1 cellular context compared by ENCODE assay signal in the genomic region with DNA sequence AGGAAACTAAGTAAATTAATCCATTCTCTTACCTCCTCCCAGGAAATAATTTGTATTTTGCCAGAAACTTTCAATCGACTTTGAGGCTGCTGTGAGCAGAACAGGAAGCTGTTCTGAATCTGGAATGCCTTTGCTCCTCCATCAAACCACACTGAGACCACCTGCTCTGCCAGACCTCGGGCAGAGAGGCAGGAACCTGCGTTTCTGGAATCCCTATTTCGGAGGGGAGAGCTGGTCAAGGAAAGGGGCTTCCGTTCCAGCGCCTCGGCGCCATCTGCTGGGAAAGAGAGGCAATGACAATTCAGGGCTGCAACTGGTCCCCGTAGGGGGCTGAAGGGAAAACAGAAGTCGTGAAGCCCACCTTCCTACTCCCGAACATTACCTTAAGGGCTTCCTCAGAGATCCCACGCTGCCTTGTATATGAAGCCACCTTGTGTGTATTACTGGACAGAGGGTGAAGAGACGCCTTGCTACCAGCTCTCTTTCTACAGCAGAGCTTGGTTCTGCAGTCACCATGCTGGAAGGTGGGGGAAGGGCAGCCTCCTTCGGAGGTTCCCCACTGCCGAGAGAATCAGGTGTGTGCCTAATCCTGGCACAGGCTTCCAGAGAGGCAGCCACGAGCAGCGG.
A peak's percentile ranks its signal among the peaks of the same experiment; 100 is the strongest.
TF ChIP-seq lines count a peak whose summit lies in the region.

No MANE protein-coding gene starts in this region.

TF ChIP-seq in K562, 482 proteins besides CTCF, POLR2A, EP300 and RAD21 (continued from another document and continues in another):
- no peak for TF ChIP-seq FOXJ3 (CRISPR knock-in tag; IDR thresholded peaks at IDR 0.05)
- TF ChIP-seq XRCC5 (IDR thresholded peaks at IDR 0.05; ENCODE audit: low read depth, low read length): peak; percentile 73; the same call in 1 of the 2 replicates
- TF ChIP-seq TOE1 (IDR thresholded peaks at IDR 0.05; ENCODE audit: borderline replicate concordance): peak; percentile 34; the same call in 1 of the 2 replicates
- no peak for TF ChIP-seq TOE1 (CRISPR knock-in tag; IDR thresholded peaks at IDR 0.05; ENCODE audit: borderline replicate concordance, low read depth)
- no peak for TF ChIP-seq POLR3A (IDR thresholded peaks at IDR 0.05; ENCODE audit: borderline replicate concordance, extremely low read depth, insufficient read depth, insufficient read length)
- no peak for TF ChIP-seq ZFP36 (IDR thresholded peaks at IDR 0.05; ENCODE audit: low read depth, low read length, partially characterized antibody)
- TF ChIP-seq CTBP1 (IDR thresholded peaks at IDR 0.05; ENCODE audit: borderline replicate concordance): peak; percentile 68
- TF ChIP-seq HDAC8 (tag; IDR thresholded peaks at IDR 0.05): peak; percentile 19; the same call in 1 of the 2 replicates
- TF ChIP-seq, protein P1, sequence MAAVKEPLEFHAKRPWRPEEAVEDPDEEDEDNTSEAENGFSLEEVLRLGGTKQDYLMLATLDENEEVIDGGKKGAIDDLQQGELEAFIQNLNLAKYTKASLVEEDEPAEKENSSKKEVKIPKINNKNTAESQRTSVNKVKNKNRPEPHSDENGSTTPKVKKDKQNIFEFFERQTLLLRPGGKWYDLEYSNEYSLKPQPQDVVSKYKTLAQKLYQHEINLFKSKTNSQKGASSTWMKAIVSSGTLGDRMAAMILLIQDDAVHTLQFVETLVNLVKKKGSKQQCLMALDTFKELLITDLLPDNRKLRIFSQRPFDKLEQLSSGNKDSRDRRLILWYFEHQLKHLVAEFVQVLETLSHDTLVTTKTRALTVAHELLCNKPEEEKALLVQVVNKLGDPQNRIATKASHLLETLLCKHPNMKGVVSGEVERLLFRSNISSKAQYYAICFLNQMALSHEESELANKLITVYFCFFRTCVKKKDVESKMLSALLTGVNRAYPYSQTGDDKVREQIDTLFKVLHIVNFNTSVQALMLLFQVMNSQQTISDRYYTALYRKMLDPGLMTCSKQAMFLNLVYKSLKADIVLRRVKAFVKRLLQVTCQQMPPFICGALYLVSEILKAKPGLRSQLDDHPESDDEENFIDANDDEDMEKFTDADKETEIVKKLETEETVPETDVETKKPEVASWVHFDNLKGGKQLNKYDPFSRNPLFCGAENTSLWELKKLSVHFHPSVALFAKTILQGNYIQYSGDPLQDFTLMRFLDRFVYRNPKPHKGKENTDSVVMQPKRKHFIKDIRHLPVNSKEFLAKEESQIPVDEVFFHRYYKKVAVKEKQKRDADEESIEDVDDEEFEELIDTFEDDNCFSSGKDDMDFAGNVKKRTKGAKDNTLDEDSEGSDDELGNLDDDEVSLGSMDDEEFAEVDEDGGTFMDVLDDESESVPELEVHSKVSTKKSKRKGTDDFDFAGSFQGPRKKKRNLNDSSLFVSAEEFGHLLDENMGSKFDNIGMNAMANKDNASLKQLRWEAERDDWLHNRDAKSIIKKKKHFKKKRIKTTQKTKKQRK (IDR thresholded peaks at IDR 0.05; ENCODE audit: borderline replicate concordance, low read depth, low read length): no peak
- TF ChIP-seq, protein P2, sequence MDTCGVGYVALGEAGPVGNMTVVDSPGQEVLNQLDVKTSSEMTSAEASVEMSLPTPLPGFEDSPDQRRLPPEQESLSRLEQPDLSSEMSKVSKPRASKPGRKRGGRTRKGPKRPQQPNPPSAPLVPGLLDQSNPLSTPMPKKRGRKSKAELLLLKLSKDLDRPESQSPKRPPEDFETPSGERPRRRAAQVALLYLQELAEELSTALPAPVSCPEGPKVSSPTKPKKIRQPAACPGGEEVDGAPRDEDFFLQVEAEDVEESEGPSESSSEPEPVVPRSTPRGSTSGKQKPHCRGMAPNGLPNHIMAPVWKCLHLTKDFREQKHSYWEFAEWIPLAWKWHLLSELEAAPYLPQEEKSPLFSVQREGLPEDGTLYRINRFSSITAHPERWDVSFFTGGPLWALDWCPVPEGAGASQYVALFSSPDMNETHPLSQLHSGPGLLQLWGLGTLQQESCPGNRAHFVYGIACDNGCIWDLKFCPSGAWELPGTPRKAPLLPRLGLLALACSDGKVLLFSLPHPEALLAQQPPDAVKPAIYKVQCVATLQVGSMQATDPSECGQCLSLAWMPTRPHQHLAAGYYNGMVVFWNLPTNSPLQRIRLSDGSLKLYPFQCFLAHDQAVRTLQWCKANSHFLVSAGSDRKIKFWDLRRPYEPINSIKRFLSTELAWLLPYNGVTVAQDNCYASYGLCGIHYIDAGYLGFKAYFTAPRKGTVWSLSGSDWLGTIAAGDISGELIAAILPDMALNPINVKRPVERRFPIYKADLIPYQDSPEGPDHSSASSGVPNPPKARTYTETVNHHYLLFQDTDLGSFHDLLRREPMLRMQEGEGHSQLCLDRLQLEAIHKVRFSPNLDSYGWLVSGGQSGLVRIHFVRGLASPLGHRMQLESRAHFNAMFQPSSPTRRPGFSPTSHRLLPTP (IDR thresholded peaks at IDR 0.05; ENCODE audit: borderline replicate concordance, extremely low read depth, insufficient read length): no peak
- TF ChIP-seq ZKSCAN8 (CRISPR knock-in tag; IDR thresholded peaks at IDR 0.05): no peak
- TF ChIP-seq, protein P3, sequence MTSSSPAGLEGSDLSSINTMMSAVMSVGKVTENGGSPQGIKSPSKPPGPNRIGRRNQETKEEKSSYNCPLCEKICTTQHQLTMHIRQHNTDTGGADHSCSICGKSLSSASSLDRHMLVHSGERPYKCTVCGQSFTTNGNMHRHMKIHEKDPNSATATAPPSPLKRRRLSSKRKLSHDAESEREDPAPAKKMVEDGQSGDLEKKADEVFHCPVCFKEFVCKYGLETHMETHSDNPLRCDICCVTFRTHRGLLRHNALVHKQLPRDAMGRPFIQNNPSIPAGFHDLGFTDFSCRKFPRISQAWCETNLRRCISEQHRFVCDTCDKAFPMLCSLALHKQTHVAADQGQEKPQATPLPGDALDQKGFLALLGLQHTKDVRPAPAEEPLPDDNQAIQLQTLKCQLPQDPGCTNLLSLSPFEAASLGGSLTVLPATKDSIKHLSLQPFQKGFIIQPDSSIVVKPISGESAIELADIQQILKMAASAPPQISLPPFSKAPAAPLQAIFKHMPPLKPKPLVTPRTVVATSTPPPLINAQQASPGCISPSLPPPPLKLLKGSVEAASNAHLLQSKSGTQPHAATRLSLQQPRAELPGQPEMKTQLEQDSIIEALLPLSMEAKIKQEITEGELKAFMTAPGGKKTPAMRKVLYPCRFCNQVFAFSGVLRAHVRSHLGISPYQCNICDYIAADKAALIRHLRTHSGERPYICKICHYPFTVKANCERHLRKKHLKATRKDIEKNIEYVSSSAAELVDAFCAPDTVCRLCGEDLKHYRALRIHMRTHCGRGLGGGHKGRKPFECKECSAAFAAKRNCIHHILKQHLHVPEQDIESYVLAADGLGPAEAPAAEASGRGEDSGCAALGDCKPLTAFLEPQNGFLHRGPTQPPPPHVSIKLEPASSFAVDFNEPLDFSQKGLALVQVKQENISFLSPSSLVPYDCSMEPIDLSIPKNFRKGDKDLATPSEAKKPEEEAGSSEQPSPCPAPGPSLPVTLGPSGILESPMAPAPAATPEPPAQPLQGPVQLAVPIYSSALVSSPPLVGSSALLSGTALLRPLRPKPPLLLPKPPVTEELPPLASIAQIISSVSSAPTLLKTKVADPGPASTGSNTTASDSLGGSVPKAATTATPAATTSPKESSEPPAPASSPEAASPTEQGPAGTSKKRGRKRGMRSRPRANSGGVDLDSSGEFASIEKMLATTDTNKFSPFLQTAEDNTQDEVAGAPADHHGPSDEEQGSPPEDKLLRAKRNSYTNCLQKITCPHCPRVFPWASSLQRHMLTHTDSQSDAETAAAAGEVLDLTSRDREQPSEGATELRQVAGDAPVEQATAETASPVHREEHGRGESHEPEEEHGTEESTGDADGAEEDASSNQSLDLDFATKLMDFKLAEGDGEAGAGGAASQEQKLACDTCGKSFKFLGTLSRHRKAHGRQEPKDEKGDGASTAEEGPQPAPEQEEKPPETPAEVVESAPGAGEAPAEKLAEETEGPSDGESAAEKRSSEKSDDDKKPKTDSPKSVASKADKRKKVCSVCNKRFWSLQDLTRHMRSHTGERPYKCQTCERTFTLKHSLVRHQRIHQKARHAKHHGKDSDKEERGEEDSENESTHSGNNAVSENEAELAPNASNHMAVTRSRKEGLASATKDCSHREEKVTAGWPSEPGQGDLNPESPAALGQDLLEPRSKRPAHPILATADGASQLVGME (CRISPR knock-in tag; IDR thresholded peaks at IDR 0.05): 0 out of 2 replicates have a peak, but pooled peaks have one; percentile 26
- no peak for TF ChIP-seq KDM2B (CRISPR knock-in tag; IDR thresholded peaks at IDR 0.05)
- TF ChIP-seq FOXK1 (CRISPR knock-in tag; IDR thresholded peaks at IDR 0.05; ENCODE audit: borderline replicate concordance): no peak
- peak in 1 of 2 experiments; percentile 44; a peak in 1 of 4 replicates for TF ChIP-seq TBL1XR1 (IDR thresholded peaks at IDR 0.05; ENCODE audit: low read length in 2 of 2)
- no peak for TF ChIP-seq PML (IDR thresholded peaks at IDR 0.05; ENCODE audit: low read length)
- no peak for TF ChIP-seq TSC22D4 (tag; IDR thresholded peaks at IDR 0.05)
- TF ChIP-seq SP1 (CRISPR knock-in tag; IDR thresholded peaks at IDR 0.05): peak; percentile 54; the same call in 1 of the 2 replicates
- TF ChIP-seq L3MBTL2 (IDR thresholded peaks at IDR 0.05): peak; percentile 45
- no peak for TF ChIP-seq YY1 (IDR thresholded peaks at IDR 0.05; ENCODE audit: borderline replicate concordance in 1 of 3, control insufficient read depth in 1 of 3, extremely low read depth in 1 of 3, insufficient read depth in 3 of 3, insufficient read length in 1 of 3, insufficient replicate concordance in 2 of 3, low read depth in 1 of 3, low read length in 2 of 3)
- peak; percentile 87; the same call in 1 of the 2 replicates for TF ChIP-seq STAG1 (CRISPR knock-in tag; IDR thresholded peaks at IDR 0.05; ENCODE audit: borderline replicate concordance)
- TF ChIP-seq, protein P4, sequence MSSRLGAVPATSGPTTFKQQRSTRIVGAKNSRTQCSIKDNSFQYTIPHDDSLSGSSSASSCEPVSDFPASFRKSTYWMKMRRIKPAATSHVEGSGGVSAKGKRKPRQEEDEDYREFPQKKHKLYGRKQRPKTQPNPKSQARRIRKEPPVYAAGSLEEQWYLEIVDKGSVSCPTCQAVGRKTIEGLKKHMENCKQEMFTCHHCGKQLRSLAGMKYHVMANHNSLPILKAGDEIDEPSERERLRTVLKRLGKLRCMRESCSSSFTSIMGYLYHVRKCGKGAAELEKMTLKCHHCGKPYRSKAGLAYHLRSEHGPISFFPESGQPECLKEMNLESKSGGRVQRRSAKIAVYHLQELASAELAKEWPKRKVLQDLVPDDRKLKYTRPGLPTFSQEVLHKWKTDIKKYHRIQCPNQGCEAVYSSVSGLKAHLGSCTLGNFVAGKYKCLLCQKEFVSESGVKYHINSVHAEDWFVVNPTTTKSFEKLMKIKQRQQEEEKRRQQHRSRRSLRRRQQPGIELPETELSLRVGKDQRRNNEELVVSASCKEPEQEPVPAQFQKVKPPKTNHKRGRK (tag; IDR thresholded peaks at IDR 0.05): no peak
- TF ChIP-seq KLF16 (IDR thresholded peaks at IDR 0.05): peak; percentile 62; the same call in 1 of the 2 replicates
- TF ChIP-seq ZNF316 (IDR thresholded peaks at IDR 0.05): no peak
- TF ChIP-seq ZNF274 (IDR thresholded peaks at IDR 0.05; ENCODE audit: borderline replicate concordance, low read depth, low read length): no peak
- TF ChIP-seq ZFPM2 (CRISPR knock-in tag; IDR thresholded peaks at IDR 0.05): no peak
- TF ChIP-seq NR2C1 (IDR thresholded peaks at IDR 0.05): no peak
- no peak for TF ChIP-seq NR2C1 (tag; IDR thresholded peaks at IDR 0.05)
- no peak for TF ChIP-seq FOXA1 (IDR thresholded peaks at IDR 0.05; ENCODE audit: borderline replicate concordance)
- TF ChIP-seq MCM3 (IDR thresholded peaks at IDR 0.05): no peak
- TF ChIP-seq BRD9 (IDR thresholded peaks at IDR 0.05; ENCODE audit: low read depth, partially characterized antibody): peak; percentile 39
- TF ChIP-seq GABPB1 (CRISPR knock-in tag; IDR thresholded peaks at IDR 0.05): peak; percentile 74; the same call in 1 of the 2 replicates
- TF ChIP-seq, protein P5, sequence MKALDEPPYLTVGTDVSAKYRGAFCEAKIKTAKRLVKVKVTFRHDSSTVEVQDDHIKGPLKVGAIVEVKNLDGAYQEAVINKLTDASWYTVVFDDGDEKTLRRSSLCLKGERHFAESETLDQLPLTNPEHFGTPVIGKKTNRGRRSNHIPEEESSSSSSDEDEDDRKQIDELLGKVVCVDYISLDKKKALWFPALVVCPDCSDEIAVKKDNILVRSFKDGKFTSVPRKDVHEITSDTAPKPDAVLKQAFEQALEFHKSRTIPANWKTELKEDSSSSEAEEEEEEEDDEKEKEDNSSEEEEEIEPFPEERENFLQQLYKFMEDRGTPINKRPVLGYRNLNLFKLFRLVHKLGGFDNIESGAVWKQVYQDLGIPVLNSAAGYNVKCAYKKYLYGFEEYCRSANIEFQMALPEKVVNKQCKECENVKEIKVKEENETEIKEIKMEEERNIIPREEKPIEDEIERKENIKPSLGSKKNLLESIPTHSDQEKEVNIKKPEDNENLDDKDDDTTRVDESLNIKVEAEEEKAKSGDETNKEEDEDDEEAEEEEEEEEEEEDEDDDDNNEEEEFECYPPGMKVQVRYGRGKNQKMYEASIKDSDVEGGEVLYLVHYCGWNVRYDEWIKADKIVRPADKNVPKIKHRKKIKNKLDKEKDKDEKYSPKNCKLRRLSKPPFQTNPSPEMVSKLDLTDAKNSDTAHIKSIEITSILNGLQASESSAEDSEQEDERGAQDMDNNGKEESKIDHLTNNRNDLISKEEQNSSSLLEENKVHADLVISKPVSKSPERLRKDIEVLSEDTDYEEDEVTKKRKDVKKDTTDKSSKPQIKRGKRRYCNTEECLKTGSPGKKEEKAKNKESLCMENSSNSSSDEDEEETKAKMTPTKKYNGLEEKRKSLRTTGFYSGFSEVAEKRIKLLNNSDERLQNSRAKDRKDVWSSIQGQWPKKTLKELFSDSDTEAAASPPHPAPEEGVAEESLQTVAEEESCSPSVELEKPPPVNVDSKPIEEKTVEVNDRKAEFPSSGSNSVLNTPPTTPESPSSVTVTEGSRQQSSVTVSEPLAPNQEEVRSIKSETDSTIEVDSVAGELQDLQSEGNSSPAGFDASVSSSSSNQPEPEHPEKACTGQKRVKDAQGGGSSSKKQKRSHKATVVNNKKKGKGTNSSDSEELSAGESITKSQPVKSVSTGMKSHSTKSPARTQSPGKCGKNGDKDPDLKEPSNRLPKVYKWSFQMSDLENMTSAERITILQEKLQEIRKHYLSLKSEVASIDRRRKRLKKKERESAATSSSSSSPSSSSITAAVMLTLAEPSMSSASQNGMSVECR (CRISPR knock-in tag; IDR thresholded peaks at IDR 0.05): no peak
- TF ChIP-seq RBM15 (IDR thresholded peaks at IDR 0.05; ENCODE audit: insufficient read depth, low read length): no peak
- TF ChIP-seq NFE2 (IDR thresholded peaks at IDR 0.05; ENCODE audit: low read depth): no peak
- TF ChIP-seq POLR2G (IDR thresholded peaks at IDR 0.05; ENCODE audit: low read depth, low read length): no peak
- TF ChIP-seq CEBPB (tag; IDR thresholded peaks at IDR 0.05): no peak
- TF ChIP-seq CBFA2T3 (IDR thresholded peaks at IDR 0.05): no peak
- TF ChIP-seq TEAD1 (CRISPR knock-in tag; IDR thresholded peaks at IDR 0.05): 0 out of 4 replicates have a peak, but pooled peaks of 1 of the 2 experiments have one; percentile 26
- no peak for TF ChIP-seq ZNF507 (tag; conservative IDR thresholded peaks at IDR 0.05)
- TF ChIP-seq MBD2 (IDR thresholded peaks at IDR 0.05; ENCODE audit: borderline replicate concordance, low read depth): no peak
- TF ChIP-seq KLF6 (CRISPR knock-in tag; IDR thresholded peaks at IDR 0.05; ENCODE audit: borderline replicate concordance): no peak
- no peak for TF ChIP-seq ILK (tag; IDR thresholded peaks at IDR 0.05; ENCODE audit: borderline replicate concordance, low read depth)
- no peak for TF ChIP-seq BDP1 (IDR thresholded peaks at IDR 0.05; ENCODE audit: insufficient read depth, insufficient read length)
- peak; percentile 37; the same call in 1 of the 2 replicates for TF ChIP-seq SPI1 (IDR thresholded peaks at IDR 0.05; ENCODE audit: borderline replicate concordance, low read depth, low read length)
- TF ChIP-seq TFAM (CRISPR knock-in tag; conservative IDR thresholded peaks at IDR 0.05): no peak
- peak; percentile 88 for TF ChIP-seq ZC3H11A (IDR thresholded peaks at IDR 0.05; ENCODE audit: low read depth, low read length)
- TF ChIP-seq ZNF431 (CRISPR knock-in tag; IDR thresholded peaks at IDR 0.05): no peak
